ENCODE assay signal across 12 cellular contexts in the genomic region with DNA sequence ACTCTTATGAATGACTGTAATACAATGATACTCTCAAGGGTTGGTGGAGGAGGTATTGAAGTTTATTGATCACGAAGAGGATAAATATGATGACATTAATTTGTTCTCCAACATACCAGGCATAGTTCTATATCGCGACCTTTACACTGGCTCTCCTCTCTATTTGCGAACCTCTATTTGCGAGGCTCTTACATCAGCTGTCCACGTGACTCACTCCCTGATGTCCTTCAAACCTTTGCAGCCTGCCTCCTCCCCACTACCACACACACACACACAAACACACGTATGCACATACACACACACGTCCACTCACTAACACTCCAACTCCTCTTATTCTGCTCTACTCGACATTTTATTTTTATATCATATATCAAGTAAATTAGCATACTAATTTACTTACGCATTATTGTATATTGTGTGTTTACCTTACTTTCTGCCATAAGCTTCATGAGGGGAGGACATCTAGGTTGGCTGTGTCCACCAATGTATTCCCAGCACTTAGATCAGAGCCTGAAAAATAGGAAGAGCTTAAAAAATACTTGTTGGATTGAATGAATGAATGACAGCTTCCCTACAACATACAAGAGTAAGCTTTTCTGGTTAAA.
"Had no signal": no experiment of that assay in that cellular context is flagged by ENCODE, and none has a peak within 500 bp of the region (broad histone marks: within the 10 kb centered on the region; RNA-seq: fewer than 3 reads in every experiment).

No MANE protein-coding gene starts in this region.

- H3K36me3 Mint-ChIP-seq: activated naive CD4-positive, alpha-beta T cell treated with anti-CD3 and anti-CD28 coated beads, Interleukin-2, amount 50 U/mL, for 24 hours; type B pancreatic cell had no signal

- H3K4me3 ChIP-seq: adrenal gland, left lung, smooth muscle cell had no signal

- H3K27me3 Mint-ChIP-seq: type B pancreatic cell had no signal

- H3K9me3 ChIP-seq: adrenal gland, left lung had no signal

- H3K4me2 ChIP-seq: smooth muscle cell had no signal

- H3K9me3 Mint-ChIP-seq: activated naive CD4-positive, alpha-beta T cell treated with anti-CD3 and anti-CD28 coated beads, Interleukin-2, amount 50 U/mL, for 24 hours; activated T-cell treated with anti-CD3 and anti-CD28 coated beads, Interleukin-2, amount 50 U/mL, for 24 hours; nephron; stimulated activated naive CD8-positive, alpha-beta T cell treated with anti-CD3 and anti-CD28 coated beads, Interleukin-15, amount 100 ng/mL, for 72 hours had no signal

- DNase-seq: activated CD4-positive, alpha-beta T cell treated with anti-CD3 and anti-CD28 coated beads, Interleukin-2, amount 50 U/mL, for 48 hours; activated T-cell treated with anti-CD3 and anti-CD28 coated beads, Interleukin-2, amount 50 U/mL, for 24 hours; adrenal gland; left lung; nucleus accumbens; posterior cingulate gyrus; stimulated activated naive CD8-positive, alpha-beta T cell treated with anti-CD3 and anti-CD28 coated beads, Interleukin-15, amount 100 ng/mL, for 72 hours; T1000 had no signal

- H3K36me3 ChIP-seq: adrenal gland, left lung had no signal

- H3K27me3 ChIP-seq: adrenal gland, left lung had no signal

- H3K4me1 ChIP-seq: adrenal gland, left lung had no signal

- H3K4me1 Mint-ChIP-seq: activated naive CD4-positive, alpha-beta T cell treated with anti-CD3 and anti-CD28 coated beads, Interleukin-2, amount 50 U/mL, for 24 hours; nephron had no signal

- H3K4me3 Mint-ChIP-seq: activated naive CD4-positive, alpha-beta T cell treated with anti-CD3 and anti-CD28 coated beads, Interleukin-2, amount 50 U/mL, for 24 hours; activated T-cell treated with anti-CD3 and anti-CD28 coated beads, Interleukin-2, amount 50 U/mL, for 24 hours; nephron; stimulated activated naive CD8-positive, alpha-beta T cell treated with anti-CD3 and anti-CD28 coated beads, Interleukin-15, amount 100 ng/mL, for 72 hours; type B pancreatic cell had no signal

- ATAC-seq: left lung; stimulated activated naive CD8-positive, alpha-beta T cell treated with anti-CD3 and anti-CD28 coated beads, Interleukin-15, amount 100 ng/mL, for 72 hours had no signal

- H3K27ac Mint-ChIP-seq: activated naive CD4-positive, alpha-beta T cell treated with anti-CD3 and anti-CD28 coated beads, Interleukin-2, amount 50 U/mL, for 24 hours; activated T-cell treated with anti-CD3 and anti-CD28 coated beads, Interleukin-2, amount 50 U/mL, for 24 hours; type B pancreatic cell had no signal

- H3K27ac ChIP-seq: adrenal gland, left lung had no signal
